ENCODE assay signal across 21 cellular contexts in the genomic region with DNA sequence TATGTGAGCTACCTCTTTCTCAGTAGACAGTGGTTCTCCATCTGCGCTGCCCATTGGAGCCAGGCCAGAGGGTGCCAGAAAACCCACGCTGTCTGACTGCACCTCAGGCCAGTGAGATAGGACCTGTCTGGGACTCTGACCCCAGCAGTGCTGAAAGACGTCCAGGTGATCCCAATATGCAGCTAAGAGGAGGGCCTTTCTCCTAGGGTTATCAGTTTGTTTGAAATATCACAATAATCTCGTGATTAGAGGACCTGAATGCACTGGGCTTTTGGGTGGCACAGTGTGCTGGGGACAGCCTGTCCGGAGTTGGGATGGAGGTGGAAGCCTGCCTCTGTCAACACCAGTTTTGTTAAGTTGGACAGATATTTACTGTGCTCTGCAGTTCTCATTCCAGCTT.
A peak's percentile ranks its signal among the peaks of the same experiment; 100 is the strongest.
DNase-seq lines count a peak whose midpoint lies in the region; ATAC-seq, FAIRE-seq and TF ChIP-seq lines count a peak whose summit lies in the region.
"Had no signal": no experiment of that assay in that cellular context is flagged by ENCODE, and none has a peak within 500 bp of the region (broad histone marks: within the 10 kb centered on the region; RNA-seq: fewer than 3 reads in every experiment).

No MANE protein-coding gene starts in this region.

- CTCF ChIA-PET in Caco-2 (lab: Charles Lee), result no interaction called here

- peaks cover 11% of the 10 kb centered on the region for H3K36me3 Mint-ChIP-seq in activated T-cell treated with anti-CD3 and anti-CD28 coated beads, Interleukin-2, amount 50 U/mL, for 24 hours (ENCODE audit: low read depth)
- H3K36me3 Mint-ChIP-seq in chondrocyte (ENCODE audit: low read depth) (peaks cover 3% of the 10 kb centered on the region), Caco-2 (ENCODE audit: insufficient read depth, unreplicated experiment) (no peaks in the 10 kb centered on the region)

- no peaks in the 10 kb centered on the region for H3K27me3 ChIP-seq in Caco-2 (replicated peaks; ENCODE audit: control insufficient read depth, insufficient read depth, low read length)
- H3K27me3 ChIP-seq: MG63 had no signal

- POLR2A ChIA-PET in Caco-2 (lab: Charles Lee), result no interaction called here

- ATAC-seq in GM21360 (IDR thresholded peaks at IDR 0.05; ENCODE audit: unreplicated experiment), result no peak
- ATAC-seq in HG03460 (IDR thresholded peaks at IDR 0.05; ENCODE audit: unreplicated experiment), result no peak

- FAIRE-seq in urothelium cell line (lab: Jason Lieb, UNC), result peak; percentile 91
- FAIRE-seq: GM12892, GM19239 had no signal

- BruUV-seq in Caco-2 (replicated peaks; lab: Mats Ljungman, UMichigan), result no TSS peak

- H3K9me3 ChIP-seq in Caco-2, result no peaks in the 10 kb centered on the region
- H3K9me3 ChIP-seq: MG63 had no signal

- peaks cover 67% of the 10 kb centered on the region for H3K4me1 Mint-ChIP-seq in activated T-cell treated with anti-CD3 and anti-CD28 coated beads, Interleukin-2, amount 50 U/mL, for 24 hours (ENCODE audit: low read depth)
- peaks cover 68% of the 10 kb centered on the region for H3K4me1 Mint-ChIP-seq in chondrocyte (ENCODE audit: low read depth)
- no peaks in the 10 kb centered on the region for H3K4me1 Mint-ChIP-seq in Caco-2 (ENCODE audit: low read depth, unreplicated experiment)

- no peaks in the 10 kb centered on the region for H3K9me3 Mint-ChIP-seq in activated T-cell treated with anti-CD3 and anti-CD28 coated beads, Interleukin-2, amount 50 U/mL, for 24 hours
- H3K9me3 Mint-ChIP-seq in chondrocyte (ENCODE audit: low read depth) (no peaks in the 10 kb centered on the region), Caco-2 (ENCODE audit: unreplicated experiment) (no peaks in the 10 kb centered on the region)

- H3K27me3 Mint-ChIP-seq in activated T-cell treated with anti-CD3 and anti-CD28 coated beads, Interleukin-2, amount 50 U/mL, for 24 hours, result no peaks in the 10 kb centered on the region
- H3K27me3 Mint-ChIP-seq in chondrocyte (ENCODE audit: low read depth), result no peaks in the 10 kb centered on the region
- H3K27me3 Mint-ChIP-seq in Caco-2 (ENCODE audit: insufficient read depth, unreplicated experiment), result peaks cover 11% of the 10 kb centered on the region

- H3K4me1 ChIP-seq in Caco-2, result no peaks in the 10 kb centered on the region

- TF ChIP-seq CTCF in chondrocyte (IDR thresholded peaks at IDR 0.05) (no peak), Caco-2 (IDR thresholded peaks at IDR 0.05; ENCODE audit: insufficient read depth in 1 of 2, low read depth in 1 of 2, low read length in 1 of 2, severe bottlenecking in 1 of 2, unreplicated experiment in 1 of 2) (no peak)

- H3K27ac Mint-ChIP-seq in activated T-cell treated with anti-CD3 and anti-CD28 coated beads, Interleukin-2, amount 50 U/mL, for 24 hours, result no peak overlapping the region
- H3K27ac Mint-ChIP-seq in chondrocyte (ENCODE audit: unreplicated experiment) (peak overlapping the region; percentile 20), Caco-2 (ENCODE audit: unreplicated experiment) (no peak overlapping the region)

- no peak overlapping the region for H3K4me3 ChIP-seq in Caco-2 (ENCODE audit: low read depth, low read length)
- H3K4me3 ChIP-seq: MG63, PC-9 had no signal

- intact Hi-C loops in Caco-2 (cut with micrococcal nuclease; ENCODE audit: unreplicated experiment), result no loop called here

- peak; percentile 16 for DNase-seq in activated T-cell treated with anti-CD3 and anti-CD28 coated beads, Interleukin-2, amount 50 U/mL, for 24 hours
- no peak for DNase-seq in activated T-cell treated with anti-CD3 and anti-CD28 coated beads for 4 hours
- no peak for DNase-seq in chondrocyte (ENCODE audit: low spot score)
- DNase-seq in mesenteric fat pad (ENCODE audit: low spot score), result peak; percentile 30
- DNase-seq in urothelium cell line (ENCODE audit: low spot score), result no peak
- no peak for DNase-seq in Caco-2
- DNase-seq: 8988T, DMS79 treated with DMSO at 0.1 percent for 48 hours, GDM1, GOT3, KBM-7, MG63, NCI-H1092 treated with DMSO at 0.1 percent for 48 hours, NCI-H187, NCI-H446 treated with DMSO at 0.1 percent for 48 hours, NCI-H774, PC-9 had no signal

- H3K4me3 Mint-ChIP-seq in activated T-cell treated with anti-CD3 and anti-CD28 coated beads, Interleukin-2, amount 50 U/mL, for 24 hours, result no peak overlapping the region
- H3K4me3 Mint-ChIP-seq in chondrocyte (ENCODE audit: unreplicated experiment) (no peak overlapping the region), Caco-2 (ENCODE audit: unreplicated experiment) (no peak overlapping the region)

- H3K36me3 ChIP-seq in Caco-2 (ENCODE audit: control insufficient read depth, insufficient read depth, low read length), result no peaks in the 10 kb centered on the region
- H3K36me3 ChIP-seq: MG63 had no signal

Comparison
In these comparisons a context has a peak if more than half of its experiments do, and no peak if none do; other contexts are left out.
1. DNase-seq: peak in activated T-cell treated with anti-CD3 and anti-CD28 coated beads, Interleukin-2, amount 50 U/mL, for 24 hours (single experiment) and mesenteric fat pad (single experiment); none in activated T-cell treated with anti-CD3 and anti-CD28 coated beads for 4 hours (single experiment), chondrocyte (single experiment), urothelium cell line (single experiment) and Caco-2 (0 of 2).